19 cellular contexts compared by ENCODE assay signal in genomic region chrX:33357606-33358005, GRCh38.
DNase-seq lines count a peak whose midpoint lies in the region; ATAC-seq, FAIRE-seq and TF ChIP-seq lines count a peak whose summit lies in the region.
"Had no signal": no experiment of that assay in that cellular context is flagged by ENCODE, and none has a peak within 500 bp of the region (broad histone marks: within the 10 kb centered on the region; RNA-seq: fewer than 3 reads in every experiment).

No MANE protein-coding gene starts in this region.

- H3K9me3 Mint-ChIP-seq in activated CD4-positive, alpha-beta memory T cell treated with anti-CD3 and anti-CD28 coated beads for 36 hours: peaks cover 3% of the 10 kb centered on the region

- TF ChIP-seq CTCF in heart left ventricle (IDR thresholded peaks at IDR 0.05) (no peak), right atrium auricular region (IDR thresholded peaks at IDR 0.05) (no peak), kidney (IDR thresholded peaks at IDR 0.05; ENCODE audit: borderline replicate concordance, extremely low read depth, insufficient read depth) (no peak)

- H3K9ac ChIP-seq in kidney (ENCODE audit: low read length in 2 of 2): no peak overlapping the region

- H3K27ac Mint-ChIP-seq in activated CD4-positive, alpha-beta memory T cell treated with anti-CD3 and anti-CD28 coated beads for 36 hours: no peak overlapping the region
- H3K27ac Mint-ChIP-seq: CD4-positive, alpha-beta memory T cell; GM23338; HFFc6 had no signal

- no peaks in the 10 kb centered on the region for H3K4me1 ChIP-seq in heart left ventricle
- no peaks in the 10 kb centered on the region for H3K4me1 ChIP-seq in right atrium auricular region
- H3K4me1 ChIP-seq in right cardiac atrium (ENCODE audit: control insufficient read depth, insufficient read depth, low read length): no peaks in the 10 kb centered on the region
- H3K4me1 ChIP-seq in kidney (ENCODE audit: control insufficient read depth in 1 of 2, insufficient read depth in 1 of 2, low read depth in 1 of 2, low read length in 2 of 2): no peaks in the 10 kb centered on the region
- H3K4me1 ChIP-seq: HAP-1 had no signal

- 54 to 62% (median 61%) methylated on average over 2 to 3 of the region's 3 CpGs for WGBS in heart left ventricle, 4 donors
- WGBS in right cardiac atrium: 66% methylated on average over 3 of the region's 3 CpGs

- FAIRE-seq in kidney (lab: Jason Lieb, UNC): no peak
- FAIRE-seq: GM12891, GM18507, H54 had no signal

- H3K27me3 ChIP-seq in heart left ventricle (no peaks in the 10 kb centered on the region), right atrium auricular region (no peaks in the 10 kb centered on the region), right cardiac atrium (ENCODE audit: control insufficient read depth, insufficient read depth) (no peaks in the 10 kb centered on the region)

- POLR2A ChIA-PET in activated CD4-positive, alpha-beta memory T cell treated with anti-CD3 and anti-CD28 coated beads for 36 hours (lab: Charles Lee): no interaction called here

- H3K36me3 ChIP-seq in heart left ventricle (no peaks in the 10 kb centered on the region), right atrium auricular region (no peaks in the 10 kb centered on the region), kidney (ENCODE audit: control insufficient read depth in 1 of 2, insufficient read depth in 2 of 2, low read length in 2 of 2) (no peaks in the 10 kb centered on the region)
- H3K36me3 ChIP-seq: HAP-1 had no signal

- H3K27me3 Mint-ChIP-seq in activated CD4-positive, alpha-beta memory T cell treated with anti-CD3 and anti-CD28 coated beads for 36 hours: no peaks in the 10 kb centered on the region
- H3K27me3 Mint-ChIP-seq: CD4-positive, alpha-beta memory T cell had no signal

- ATAC-seq in heart left ventricle (peak in 2 of 4 donors; percentile 41 to 59), right cardiac atrium (peak in 1 of 2 donors; percentile 32), HG03378 (IDR thresholded peaks at IDR 0.05; ENCODE audit: unreplicated experiment) (no peak)
- ATAC-seq: GM23338 had no signal

- CTCF ChIA-PET in activated CD4-positive, alpha-beta memory T cell treated with anti-CD3 and anti-CD28 coated beads for 36 hours (lab: Charles Lee): no interaction called here

- peak in 3 of 5 donors; percentile 13 to 44 (median 30) for DNase-seq in heart left ventricle
- no peak for DNase-seq in right atrium auricular region (ENCODE audit: low spot score)
- DNase-seq in right cardiac atrium: peak in 2 of 3 donors; percentile 14 to 25
- DNase-seq in kidney: peak; percentile 26
- DNase-seq in activated CD4-positive, alpha-beta memory T cell treated with anti-CD3 and anti-CD28 coated beads for 36 hours: no peak
- DNase-seq: C1 segment of cervical spinal cord; Calu3; CD4-positive, alpha-beta memory T cell; COR-L47; DMS53; DMS79 treated with DMSO at 0.1 percent for 48 hours; GF-D8; HFFc6 had no signal

- H3K4me3 ChIP-seq in heart left ventricle (no peak overlapping the region), right atrium auricular region (no peak overlapping the region), right cardiac atrium (ENCODE audit: low read length) (no peak overlapping the region), kidney (ENCODE audit: low read length in 2 of 2) (no peak overlapping the region)
- H3K4me3 ChIP-seq: GM23338, HAP-1 had no signal

- TF ChIP-seq POLR2A in heart left ventricle (IDR thresholded peaks at IDR 0.05): no peak

- H3K36me3 Mint-ChIP-seq in activated CD4-positive, alpha-beta memory T cell treated with anti-CD3 and anti-CD28 coated beads for 36 hours: no peaks in the 10 kb centered on the region
- H3K36me3 Mint-ChIP-seq: CD4-positive, alpha-beta memory T cell had no signal

- intact Hi-C loops in heart left ventricle (cut with DNase I) (no loop called here), right cardiac atrium (cut with DNase I) (no loop called here), kidney (cut with DNase I) (no loop called here)
- intact Hi-C loops in activated CD4-positive, alpha-beta memory T cell treated with anti-CD3 and anti-CD28 coated beads for 36 hours (cut with micrococcal nuclease): no loop called here

- no peaks in the 10 kb centered on the region for H3K4me1 Mint-ChIP-seq in activated CD4-positive, alpha-beta memory T cell treated with anti-CD3 and anti-CD28 coated beads for 36 hours (ENCODE audit: low read depth)
- H3K4me1 Mint-ChIP-seq: CD4-positive, alpha-beta memory T cell; GM23338 had no signal

- no peak overlapping the region for H3K4me3 Mint-ChIP-seq in activated CD4-positive, alpha-beta memory T cell treated with anti-CD3 and anti-CD28 coated beads for 36 hours
- H3K4me3 Mint-ChIP-seq: CD4-positive, alpha-beta memory T cell; GM23338; HFFc6 had no signal

- H3K27ac ChIP-seq in heart left ventricle (no peak overlapping the region), right atrium auricular region (no peak overlapping the region), right cardiac atrium (ENCODE audit: low read length) (no peak overlapping the region), kidney (ENCODE audit: low read depth in 2 of 2, low read length in 2 of 2) (no peak overlapping the region)

- H3K9me3 ChIP-seq in heart left ventricle (no peaks in the 10 kb centered on the region), right atrium auricular region (peaks cover 0 to 8% of the 10 kb centered on the region in 2 donors), right cardiac atrium (ENCODE audit: control insufficient read depth, low read length) (no peaks in the 10 kb centered on the region), kidney (ENCODE audit: control insufficient read depth in 1 of 2, low read length in 2 of 2) (no peaks in the 10 kb centered on the region)
- H3K9me3 ChIP-seq: HAP-1 had no signal

Comparison
In these comparisons a context has a peak if more than half of its experiments do, and no peak if none do; other contexts are left out.
1. DNase-seq: peak in heart left ventricle (3 of 5), right cardiac atrium (2 of 3) and kidney (single experiment); none in right atrium auricular region (single experiment) and activated CD4-positive, alpha-beta memory T cell treated with anti-CD3 and anti-CD28 coated beads for 36 hours (single experiment).